In genomic region chr12:99979471-99979870, GRCh38 we compare ENCODE assay signal across 25 cellular contexts. TPM values are rescaled to one million over a fixed set of nuclear protein-coding genes. Genes with fewer than 3 reads are reported as not detected.
"Had no signal": no experiment of that assay in that cellular context is flagged by ENCODE, and none has a peak within 500 bp of the region (broad histone marks: within the 10 kb centered on the region; RNA-seq: fewer than 3 reads in every experiment).

No MANE protein-coding gene starts in this region.

- H3K27ac Mint-ChIP-seq: immature natural killer cell; naive thymus-derived CD8-positive, alpha-beta T cell; nephron; neural progenitor cell; stimulated activated naive B cell treated with anti-CD40 and anti-IgM and Interleukin-4, amounts not matched to agents 10 μg/mL and 1 μg/mL and 100 μg/mL, for 72 hours had no signal

- H3K4me3 Mint-ChIP-seq: immature natural killer cell; naive thymus-derived CD8-positive, alpha-beta T cell; nephron; neural progenitor cell; stimulated activated naive B cell treated with anti-CD40 and anti-IgM and Interleukin-4, amounts not matched to agents 10 μg/mL and 1 μg/mL and 100 μg/mL, for 72 hours had no signal

- DNase-seq: hypothalamus; immature natural killer cell; kidney; left colon; left lung; lower lobe of right lung; mammary epithelial cell; mesenchymal stem cell; naive thymus-derived CD8-positive, alpha-beta T cell; occipital lobe; retina; right cardiac atrium; stimulated activated CD4-positive, alpha-beta T cell treated with anti-CD3 and anti-CD28 coated beads, Interleukin-12 subunit alpha, Interleukin-12 subunit beta, amount 100 ng/mL, for 4 hours; stimulated activated CD4-positive, alpha-beta T cell treated with anti-CD3 and anti-CD28 coated beads, Interleukin-15, amount 100 ng/mL, for 24 hours; stimulated activated CD4-positive, alpha-beta T cell treated with anti-CD3 and anti-CD28 coated beads, Interleukin-2, amount 100 ng/mL, for 24 hours; stimulated activated CD4-positive, alpha-beta T cell treated with anti-CD3 and anti-CD28 coated beads, Interleukin-4, amount 100 ng/mL, for 1 hour; stimulated activated naive B cell treated with anti-CD40 and anti-IgM and Interleukin-4, amounts not matched to agents 10 μg/mL and 1 μg/mL and 100 μg/mL, for 72 hours; stimulated activated naive CD8-positive, alpha-beta T cell treated with anti-CD3 and anti-CD28 coated beads, Interleukin-15, Interleukin-2, amounts not matched to agents 100 U/mL and 50 U/mL, for 24 hours; stomach; testis; thyroid gland; transverse colon; upper lobe of right lung had no signal

- H3K9me3 Mint-ChIP-seq: nephron, neural progenitor cell had no signal

- H3K36me3 Mint-ChIP-seq: neural progenitor cell; stimulated activated naive B cell treated with anti-CD40 and anti-IgM and Interleukin-4, amounts not matched to agents 10 μg/mL and 1 μg/mL and 100 μg/mL, for 72 hours had no signal

RNA-seq across cellular contexts. Expression of gene ANKS1B, which starts 5.3 kb away (rescaled TPM):
- total RNA-seq: naive thymus-derived CD8-positive, alpha-beta T cell had no signal
- polyA plus RNA-seq: immature natural killer cell; mammary epithelial cell; naive thymus-derived CD8-positive, alpha-beta T cell had no signal
